Comparison of ENCODE assay signal across 31 cellular contexts in genomic region chr16:7688811-7689210, GRCh38.
"Had no signal": no experiment of that assay in that cellular context is flagged by ENCODE, and none has a peak within 500 bp of the region (broad histone marks: within the 10 kb centered on the region; RNA-seq: fewer than 3 reads in every experiment).

No MANE protein-coding gene starts in this region.

- ATAC-seq: activated CD4-positive, CD25-positive, alpha-beta regulatory T cell treated with anti-CD3 and anti-CD28 coated beads, Interleukin-2, amount 50 U/mL, for 24 hours; activated CD8-positive, alpha-beta T cell treated with anti-CD3 and anti-CD28 coated beads for 36 hours; activated T-cell treated with anti-CD3 and anti-CD28 coated beads, Interleukin-2, amount 50 U/mL, for 4 hours; activated T-helper 17 cell treated with anti-CD3 and anti-CD28 coated beads, Interleukin-2, amount 50 U/mL, for 72 hours; effector memory CD8-positive, alpha-beta T cell; foreskin keratinocyte; gastrocnemius medialis; T-helper 17 cell had no signal

- DNase-seq: activated B cell treated with CpG ODN at 0.5 μM for 24 hours; activated CD4-positive, alpha-beta T cell treated with anti-CD3 and anti-CD28 coated beads for 48 hours; activated CD4-positive, alpha-beta T cell treated with anti-CD3 and anti-CD28 coated beads, Interleukin-2, amount 50 U/mL, for 1 hour; activated CD4-positive, alpha-beta T cell treated with anti-CD3 and anti-CD28 coated beads, Interleukin-2, amount 50 U/mL, for 48 hours; activated CD8-positive, alpha-beta memory T cell treated with anti-CD3 and anti-CD28 coated beads for 24 hours; activated CD8-positive, alpha-beta T cell treated with anti-CD3 and anti-CD28 coated beads for 36 hours; activated effector memory CD4-positive, alpha-beta T cell treated with Interleukin-2 at 50 U/mL for 16 hours; activated gamma-delta T cell treated with Interleukin-2 at 50 U/mL for 16 hours; activated naive CD4-positive, alpha-beta T cell treated with anti-CD3 and anti-CD28 coated beads, Interleukin-2, amount 50 U/mL, for 16 hours; activated naive CD4-positive, alpha-beta T cell treated with Interleukin-2 at 50 U/mL for 16 hours; activated T-cell treated with anti-CD3 and anti-CD28 coated beads, Interleukin-2, amount 50 U/mL, for 4 hours; amniotic stem cell; anterior cingulate cortex; brain microvascular endothelial cell; cortex of kidney; dermis blood vessel endothelial cell; effector CD4-positive, alpha-beta T cell; effector memory CD8-positive, alpha-beta T cell; erythroblast; foreskin keratinocyte; gastrocnemius medialis; glutamatergic neuron; T-helper 1 cell; T-helper 17 cell; T1000; WERI-Rb-1 had no signal

- H3K27ac ChIP-seq: brain microvascular endothelial cell, esophagus muscularis mucosa, foreskin keratinocyte, gastrocnemius medialis, WERI-Rb-1 had no signal

- H3K36me3 Mint-ChIP-seq: activated naive CD8-positive, alpha-beta T cell had no signal

- H3K4me1 Mint-ChIP-seq: activated B cell treated with CpG ODN at 0.5 μM for 24 hours; activated T-helper 17 cell treated with anti-CD3 and anti-CD28 coated beads, Interleukin-2, amount 50 U/mL, for 72 hours; T-helper 17 cell had no signal

- H3K27ac Mint-ChIP-seq: activated B cell treated with CpG ODN at 0.5 μM for 24 hours; activated CD8-positive, alpha-beta T cell treated with anti-CD3 and anti-CD28 coated beads for 36 hours; activated naive CD8-positive, alpha-beta T cell; activated T-helper 17 cell treated with anti-CD3 and anti-CD28 coated beads, Interleukin-2, amount 50 U/mL, for 72 hours; effector memory CD8-positive, alpha-beta T cell; T-helper 17 cell; T-helper 2 cell treated with Interferon-gamma antibody and Interleukin-4, amounts not matched to agents 5 μg/mL and 100 μg/mL, for 36 hours had no signal

- H3K27me3 Mint-ChIP-seq: activated B cell treated with CpG ODN at 0.5 μM for 24 hours; activated CD8-positive, alpha-beta T cell treated with anti-CD3 and anti-CD28 coated beads for 36 hours; activated naive CD8-positive, alpha-beta T cell; activated T-helper 17 cell treated with anti-CD3 and anti-CD28 coated beads, Interleukin-2, amount 50 U/mL, for 72 hours; effector memory CD8-positive, alpha-beta T cell; T-helper 17 cell had no signal

- H3K4me3 Mint-ChIP-seq: activated B cell treated with CpG ODN at 0.5 μM for 24 hours; activated CD8-positive, alpha-beta T cell treated with anti-CD3 and anti-CD28 coated beads for 36 hours; activated naive CD8-positive, alpha-beta T cell; activated T-cell treated with anti-CD3 and anti-CD28 coated beads, Interleukin-2, amount 50 U/mL, for 4 hours; activated T-helper 17 cell treated with anti-CD3 and anti-CD28 coated beads, Interleukin-2, amount 50 U/mL, for 72 hours; effector memory CD8-positive, alpha-beta T cell; T-helper 17 cell; T-helper 2 cell treated with Interferon-gamma antibody and Interleukin-4, amounts not matched to agents 5 μg/mL and 100 μg/mL, for 36 hours had no signal
